Comparison of ENCODE assay signal across 8 cellular contexts in the genomic region with DNA sequence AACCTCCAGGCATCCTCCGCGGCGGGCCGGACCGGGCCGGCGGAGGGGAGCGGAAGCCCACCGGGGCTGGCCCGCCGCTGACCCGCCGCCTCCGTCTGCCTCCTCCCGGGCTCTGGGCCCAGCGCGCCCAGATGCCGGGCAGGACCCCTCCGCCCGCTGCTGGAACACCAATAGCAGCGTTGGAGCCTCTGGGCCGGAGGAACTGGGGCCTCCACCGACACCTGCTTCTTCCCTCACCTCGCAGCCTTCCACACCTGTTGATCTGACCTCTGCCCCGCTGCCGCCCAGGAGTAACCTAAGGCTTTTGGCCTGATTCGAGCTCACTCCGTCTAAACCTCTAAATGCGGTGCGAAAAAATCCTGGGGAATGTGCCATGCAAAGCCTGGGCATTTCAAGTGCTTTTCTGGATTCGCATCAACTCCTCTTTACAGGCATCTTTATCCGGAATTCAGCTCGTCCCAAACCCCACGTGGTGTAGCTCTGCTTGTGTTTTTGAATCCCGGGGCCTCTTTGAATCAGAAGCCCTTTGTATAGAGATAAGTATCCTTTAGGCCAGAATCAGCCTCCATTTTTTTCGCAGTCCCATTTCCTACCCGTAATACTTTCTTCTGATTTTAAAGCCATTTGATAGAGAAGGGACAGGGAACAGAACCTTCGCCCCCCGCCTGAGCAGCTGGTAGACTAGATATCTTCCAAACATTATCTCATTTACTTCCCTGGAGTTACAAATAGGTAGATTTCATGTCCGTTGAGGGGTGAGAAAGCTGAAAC. TPM values are rescaled to one million over a fixed set of nuclear protein-coding genes. Genes with fewer than 3 reads are reported as not detected.
A peak's percentile ranks its signal among the peaks of the same experiment; 100 is the strongest.
DNase-seq lines count a peak whose midpoint lies in the region; ATAC-seq and TF ChIP-seq lines count a peak whose summit lies in the region.

No MANE protein-coding gene starts in this region.

- 12% methylated on average over 37 of the region's 40 CpGs for WGBS in hepatocyte (ENCODE audit: low lambda C conversion rate, missing lambda C conversion rate)

- peak overlapping the region; percentile 68 for H3K9ac ChIP-seq in HUES48 (ENCODE audit: low read depth, low read length)

- no peaks in the 10 kb centered on the region for H3K9me3 Mint-ChIP-seq in activated CD4-positive, alpha-beta T cell treated with anti-CD3 and anti-CD28 coated beads, Interleukin-2, amount 10 ng/mL, durations not matched to agents 7 days and 5 days

- H4K20me1 ChIP-seq in hepatocyte (ENCODE audit: insufficient read depth, poor library complexity, severe bottlenecking), result peaks cover 28% of the 10 kb centered on the region

- peaks cover 51% of the 10 kb centered on the region for H3K27me3 Mint-ChIP-seq in activated CD4-positive, alpha-beta T cell treated with anti-CD3 and anti-CD28 coated beads, Interleukin-2, amount 10 ng/mL, durations not matched to agents 7 days and 5 days

- H3K27ac Mint-ChIP-seq in activated CD4-positive, alpha-beta T cell treated with anti-CD3 and anti-CD28 coated beads, Interleukin-2, amount 10 ng/mL, durations not matched to agents 7 days and 5 days, result peak overlapping the region; percentile 79

- H2AFZ ChIP-seq in hepatocyte, result peak overlapping the region; percentile 52

- H3K27me3 ChIP-seq in HUES48 (ENCODE audit: control insufficient read depth, insufficient read depth, low read length) (no peaks in the 10 kb centered on the region), hepatocyte (no peaks in the 10 kb centered on the region)

- H3K27ac ChIP-seq in HUES48 (ENCODE audit: low read depth, low read length) (peak overlapping the region; percentile 88), hepatocyte (peak overlapping the region; percentile 95)

- TF ChIP-seq CTCF in hepatocyte (IDR thresholded peaks at IDR 0.05; ENCODE audit: poor library complexity), result no peak

- no peaks in the 10 kb centered on the region for H3K36me3 Mint-ChIP-seq in activated CD4-positive, alpha-beta T cell treated with anti-CD3 and anti-CD28 coated beads, Interleukin-2, amount 10 ng/mL, durations not matched to agents 7 days and 5 days (ENCODE audit: low read depth)

- H3K79me2 ChIP-seq in hepatocyte, result peaks cover 79% of the 10 kb centered on the region

- peaks cover 18% of the 10 kb centered on the region for H3K4me1 Mint-ChIP-seq in activated CD4-positive, alpha-beta T cell treated with anti-CD3 and anti-CD28 coated beads, Interleukin-2, amount 10 ng/mL, durations not matched to agents 7 days and 5 days

- no peaks in the 10 kb centered on the region for H3K9me2 ChIP-seq in hepatocyte (replicated peaks; ENCODE audit: insufficient read depth)

- H3K4me1 ChIP-seq in HUES48 (ENCODE audit: control insufficient read depth, insufficient read depth, low read length) (peaks cover 45% of the 10 kb centered on the region), hepatocyte (ENCODE audit: insufficient read depth) (peaks cover 29% of the 10 kb centered on the region)

- H3K4me2 ChIP-seq in hepatocyte, result peak overlapping the region; percentile 87

- POLR2A ChIA-PET in activated CD4-positive, alpha-beta T cell treated with anti-CD3 and anti-CD28 coated beads, Interleukin-2, amount 10 ng/mL, durations not matched to agents 7 days and 5 days (lab: Charles Lee), result interaction anchor here (0.7 kb wide), 1 partner anchor 19 kb away, joined by 3 read pairs; no protein-coding TSS in a partner anchor

- H3K4me3 ChIP-seq in HUES48 (ENCODE audit: low read depth, low read length), result peak overlapping the region; percentile 56
- H3K4me3 ChIP-seq in hepatocyte, result peak overlapping the region; percentile 37

- H3K36me3 ChIP-seq in HUES48 (ENCODE audit: control insufficient read depth, insufficient read depth, low read length) (peaks cover 14% of the 10 kb centered on the region), hepatocyte (replicated peaks; ENCODE audit: insufficient read depth, low read depth) (no peaks in the 10 kb centered on the region)

- DNase-seq in activated CD4-positive, alpha-beta T cell treated with anti-CD3 and anti-CD28 coated beads, Interleukin-2, amount 10 ng/mL, durations not matched to agents 7 days and 5 days, result no peak
- DNase-seq in activated CD4-positive, alpha-beta T cell treated with anti-CD3 and anti-CD28 coated beads for 48 hours, result no peak
- DNase-seq in activated naive CD4-positive, alpha-beta T cell treated with anti-CD3 and anti-CD28 coated beads, Interleukin-2, amount 50 U/mL, for 16 hours, result peak; percentile 12
- DNase-seq in hepatocyte (ENCODE audit: low spot score) (no peak), renal cortical epithelial cell (ENCODE audit: low read depth) (peak; percentile 54), NOMO-1 treated with DMSO at 0.1 percent for 48 hours (lab: John Stamatoyannopoulos, UW; ENCODE audit: unreplicated experiment) (no peak)

- H3K9me3 ChIP-seq in HUES48 (ENCODE audit: control insufficient read depth, insufficient read depth, low read length), result no peaks in the 10 kb centered on the region
- no peaks in the 10 kb centered on the region for H3K9me3 ChIP-seq in hepatocyte (ENCODE audit: low read depth)

- CTCF ChIA-PET in activated CD4-positive, alpha-beta T cell treated with anti-CD3 and anti-CD28 coated beads, Interleukin-2, amount 10 ng/mL, durations not matched to agents 7 days and 5 days (lab: Charles Lee), result no interaction called here

- peak overlapping the region; percentile 65 for H3K4me3 Mint-ChIP-seq in activated CD4-positive, alpha-beta T cell treated with anti-CD3 and anti-CD28 coated beads, Interleukin-2, amount 10 ng/mL, durations not matched to agents 7 days and 5 days

- no peak for ATAC-seq in GM18867 (IDR thresholded peaks at IDR 0.05; ENCODE audit: unreplicated experiment)

RNA-seq across cellular contexts. Expression of a gene that starts 0.7 kb away (rescaled TPM):
- total RNA-seq in activated CD4-positive, alpha-beta T cell treated with anti-CD3 and anti-CD28 coated beads, Interleukin-2, amount 10 ng/mL, durations not matched to agents 7 days and 5 days, result 1 to 10 TPM in 1 of 2 experiments, under 1 TPM in 1; 0.92 to 1.2 TPM
- total RNA-seq in hepatocyte, result 255 and 256 TPM in 2 replicates
- polyA plus RNA-seq in hepatocyte, result 416 and 420 TPM in 2 replicates
- 636 and 714 TPM in 2 replicates for total RNA-seq in renal cortical epithelial cell

Comparison
In these comparisons a context has a peak if more than half of its experiments do, and no peak if none do; other contexts are left out.
1. DNase-seq: peak in activated naive CD4-positive, alpha-beta T cell treated with anti-CD3 and anti-CD28 coated beads, Interleukin-2, amount 50 U/mL, for 16 hours (single experiment) and renal cortical epithelial cell (single experiment); none in activated CD4-positive, alpha-beta T cell treated with anti-CD3 and anti-CD28 coated beads, Interleukin-2, amount 10 ng/mL, durations not matched to agents 7 days and 5 days (single experiment), activated CD4-positive, alpha-beta T cell treated with anti-CD3 and anti-CD28 coated beads for 48 hours (single experiment), hepatocyte (single experiment) and NOMO-1 treated with DMSO at 0.1 percent for 48 hours (single experiment).
2. RNA of a gene that starts 0.7 kb away (total RNA-seq): 636 to 714 TPM in renal cortical epithelial cell and 255 to 256 TPM in hepatocyte; 0.92 to 1.2 TPM in activated CD4-positive, alpha-beta T cell treated with anti-CD3 and anti-CD28 coated beads, Interleukin-2, amount 10 ng/mL, durations not matched to agents 7 days and 5 days; every median in the first group is over 100 times any median in the second.